Comparison of ENCODE assay signal across 1 cellular context in genomic region chr17:13490906-13491502, GRCh38.
TF ChIP-seq lines count a peak whose summit lies in the region.

No MANE protein-coding gene starts in this region.

TF ChIP-seq in WTC11, 78 proteins besides CTCF, POLR2A, EP300 and RAD21 (continued from another document):
- TF ChIP-seq AFF4 (CRISPR knock-in tag; IDR thresholded peaks at IDR 0.05; ENCODE audit: borderline replicate concordance) (no peak), ZNF138 (CRISPR knock-in tag; conservative IDR thresholded peaks at IDR 0.05) (no peak), MXD4 (CRISPR knock-in tag; IDR thresholded peaks at IDR 0.05; ENCODE audit: borderline replicate concordance) (no peak), ZNF423 (CRISPR knock-in tag; IDR thresholded peaks at IDR 0.05) (no peak), GRHL2 (CRISPR knock-in tag; IDR thresholded peaks at IDR 0.05; ENCODE audit: insufficient replicate concordance, severe bottlenecking) (no peak), MAX (CRISPR knock-in tag; IDR thresholded peaks at IDR 0.05) (no peak), NFATC4 (CRISPR knock-in tag; IDR thresholded peaks at IDR 0.05) (no peak), ZNF532 (CRISPR knock-in tag; IDR thresholded peaks at IDR 0.05; ENCODE audit: borderline replicate concordance) (no peak), STAT6 (CRISPR knock-in tag; conservative IDR thresholded peaks at IDR 0.05; ENCODE audit: low read depth) (no peak), TCF7 (CRISPR knock-in tag; IDR thresholded peaks at IDR 0.05; ENCODE audit: low read depth) (no peak)
TF ChIP-seq in WTC11: peak in this region for 0.
